ENCODE assay signal across 19 cellular contexts in the genomic region with DNA sequence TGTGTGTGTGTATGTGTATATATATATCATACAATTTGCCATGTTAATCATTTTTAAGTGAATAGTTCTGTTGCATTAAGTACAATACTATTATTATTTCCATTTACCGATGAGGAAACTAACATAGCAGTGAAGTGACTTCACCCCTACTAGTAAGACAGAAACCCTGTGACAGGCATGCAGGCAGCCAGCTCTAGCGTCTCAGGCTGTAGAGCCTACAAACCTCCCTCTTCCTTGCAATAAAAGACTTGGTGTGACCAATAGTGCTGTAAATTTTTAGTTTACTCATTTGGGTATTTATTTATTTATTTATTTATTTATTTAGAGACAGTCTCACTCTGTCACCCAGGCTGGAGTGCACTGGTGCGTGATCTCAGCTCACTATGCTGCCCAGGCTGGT. TPM values are rescaled to one million over a fixed set of nuclear protein-coding genes. Genes with fewer than 3 reads are reported as not detected.
DNase-seq lines count a peak whose midpoint lies in the region; ATAC-seq lines count a peak whose summit lies in the region.
"Had no signal": no experiment of that assay in that cellular context is flagged by ENCODE, and none has a peak within 500 bp of the region (broad histone marks: within the 10 kb centered on the region; RNA-seq: fewer than 3 reads in every experiment).

No MANE protein-coding gene starts in this region.

- H3K27me3 ChIP-seq in mesenchymal stem cell (ENCODE audit: control insufficient read depth in 1 of 2, insufficient read depth in 1 of 2, low read length in 2 of 2), result no peaks in the 10 kb centered on the region
- H3K27me3 ChIP-seq: cardiac muscle cell, SJCRH30, vagina had no signal

- peaks cover 8% of the 10 kb centered on the region for H3K4me1 ChIP-seq in mesenchymal stem cell (ENCODE audit: control insufficient read depth, insufficient read depth, low read depth, low read length)
- H3K4me1 ChIP-seq: parathyroid adenoma had no signal

- peak overlapping the region in 1 of 2 donors; percentile 99 for H3K27ac Mint-ChIP-seq in stimulated activated naive CD8-positive, alpha-beta T cell treated with anti-CD3 and anti-CD28 coated beads, Interleukin-15, amount 100 ng/mL, for 72 hours
- H3K27ac Mint-ChIP-seq in activated T-cell treated with anti-CD3 and anti-CD28 coated beads, Interleukin-2, amount 50 U/mL, for 72 hours, result peak overlapping the region; percentile 97

- peaks cover 5% of the 10 kb centered on the region for H3K79me1 ChIP-seq in mesenchymal stem cell (replicated peaks; ENCODE audit: low read length, poor library complexity, severe bottlenecking)

- no peak overlapping the region for H3K14ac ChIP-seq in mesenchymal stem cell (ENCODE audit: low read length in 2 of 2)

- 70% methylated on average over 3 of the region's 3 CpGs for WGBS in mesenchymal stem cell

- ATAC-seq in stimulated activated naive CD8-positive, alpha-beta T cell treated with anti-CD3 and anti-CD28 coated beads, Interleukin-15, Interleukin-2, amounts not matched to agents 100 U/mL and 50 U/mL, for 24 hours, result no peak
- no peak for ATAC-seq in stimulated activated naive CD8-positive, alpha-beta T cell treated with anti-CD3 and anti-CD28 coated beads, Interleukin-15, amount 100 ng/mL, for 72 hours
- ATAC-seq in activated T-cell treated with anti-CD3 and anti-CD28 coated beads, Interleukin-2, amount 50 U/mL, for 72 hours (replicated peaks in 1 of 2), result peak in 1 of 2 donors; percentile 18
- ATAC-seq in GM21576 (IDR thresholded peaks at IDR 0.05; ENCODE audit: unreplicated experiment) (no peak), HG03039 (IDR thresholded peaks at IDR 0.05; ENCODE audit: unreplicated experiment) (no peak)
- ATAC-seq: left cardiac atrium, mucosa of descending colon had no signal

- H4K91ac ChIP-seq in mesenchymal stem cell (ENCODE audit: low read length), result no peak overlapping the region

- no peak overlapping the region for H4K8ac ChIP-seq in mesenchymal stem cell (ENCODE audit: low read length)

- peaks cover 79% of the 10 kb centered on the region for H3K4me1 Mint-ChIP-seq in stimulated activated naive CD8-positive, alpha-beta T cell treated with anti-CD3 and anti-CD28 coated beads, Interleukin-15, amount 100 ng/mL, for 72 hours
- peaks cover 90% of the 10 kb centered on the region for H3K4me1 Mint-ChIP-seq in activated T-cell treated with anti-CD3 and anti-CD28 coated beads, Interleukin-2, amount 50 U/mL, for 72 hours (ENCODE audit: low read depth)

- H3K4me3 Mint-ChIP-seq in stimulated activated naive CD8-positive, alpha-beta T cell treated with anti-CD3 and anti-CD28 coated beads, Interleukin-15, amount 100 ng/mL, for 72 hours, result no peak overlapping the region
- H3K4me3 Mint-ChIP-seq in activated T-cell treated with anti-CD3 and anti-CD28 coated beads, Interleukin-2, amount 50 U/mL, for 72 hours, result peak overlapping the region; percentile 59 to 67

- no peak overlapping the region for H3K18ac ChIP-seq in mesenchymal stem cell (ENCODE audit: low read depth in 1 of 2, low read length in 2 of 2)

- H3K27me3 Mint-ChIP-seq in stimulated activated naive CD8-positive, alpha-beta T cell treated with anti-CD3 and anti-CD28 coated beads, Interleukin-15, amount 100 ng/mL, for 72 hours, result no peaks in the 10 kb centered on the region
- H3K27me3 Mint-ChIP-seq in activated T-cell treated with anti-CD3 and anti-CD28 coated beads, Interleukin-2, amount 50 U/mL, for 72 hours (ENCODE audit: low read depth), result no peaks in the 10 kb centered on the region

- peaks cover 0 to 7% of the 10 kb centered on the region in 2 donors for H3K9me3 Mint-ChIP-seq in stimulated activated naive CD8-positive, alpha-beta T cell treated with anti-CD3 and anti-CD28 coated beads, Interleukin-15, amount 100 ng/mL, for 72 hours
- no peaks in the 10 kb centered on the region for H3K9me3 Mint-ChIP-seq in activated T-cell treated with anti-CD3 and anti-CD28 coated beads, Interleukin-2, amount 50 U/mL, for 72 hours

- no peak overlapping the region for H2BK12ac ChIP-seq in mesenchymal stem cell (ENCODE audit: low read length in 2 of 2)

- H3K4me3 ChIP-seq in mesenchymal stem cell (ENCODE audit: insufficient read depth in 1 of 2, low read depth in 1 of 2, low read length in 2 of 2), result no peak overlapping the region
- H3K4me3 ChIP-seq: cardiac muscle cell, mucosa of descending colon, SJCRH30, vagina had no signal

- no peak overlapping the region for H2BK120ac ChIP-seq in mesenchymal stem cell (ENCODE audit: low read depth, low read length)

- no peaks in the 10 kb centered on the region for H3K9me3 ChIP-seq in mesenchymal stem cell (ENCODE audit: control insufficient read depth, low read length)
- H3K9me3 ChIP-seq: SJCRH30, vagina had no signal

- no peak overlapping the region for H2BK5ac ChIP-seq in mesenchymal stem cell (ENCODE audit: low read depth, low read length, poor library complexity, severe bottlenecking)

- no peak overlapping the region for H2AFZ ChIP-seq in mesenchymal stem cell (ENCODE audit: low read depth, low read length)
- H2AFZ ChIP-seq: parathyroid adenoma had no signal

- no peaks in the 10 kb centered on the region for H3K36me3 ChIP-seq in mesenchymal stem cell (ENCODE audit: control insufficient read depth in 1 of 2, insufficient read depth in 2 of 2, low read depth in 1 of 2, low read length in 2 of 2)
- H3K36me3 ChIP-seq: cardiac muscle cell, vagina had no signal

- H3K23ac ChIP-seq in mesenchymal stem cell (ENCODE audit: low read length in 2 of 2), result no peak overlapping the region

- H2AK5ac ChIP-seq in mesenchymal stem cell (ENCODE audit: low read length, severe bottlenecking), result no peak overlapping the region

- H3K36me3 Mint-ChIP-seq in activated T-cell treated with anti-CD3 and anti-CD28 coated beads, Interleukin-2, amount 50 U/mL, for 72 hours (ENCODE audit: insufficient read depth in 2 of 2), result peaks cover 11 to 24% of the 10 kb centered on the region in 2 donors

- no peak overlapping the region for H3K4me2 ChIP-seq in mesenchymal stem cell (ENCODE audit: low read length, poor library complexity, severe bottlenecking)

- no peak overlapping the region for H2BK15ac ChIP-seq in mesenchymal stem cell (ENCODE audit: low read depth, poor library complexity, severe bottlenecking)

- no peak overlapping the region for H3K9ac ChIP-seq in mesenchymal stem cell (ENCODE audit: low read length)
- H3K9ac ChIP-seq: parathyroid adenoma had no signal

- no peak overlapping the region for H3K4ac ChIP-seq in mesenchymal stem cell (ENCODE audit: low read depth in 1 of 2, low read length in 2 of 2)

- H3K27ac ChIP-seq in mesenchymal stem cell (ENCODE audit: low read length, poor library complexity, severe bottlenecking), result no peak overlapping the region
- H3K27ac ChIP-seq: cardiac muscle cell, parathyroid adenoma, SJCRH30, vagina had no signal

- peak; percentile 4 for DNase-seq in stimulated activated naive CD8-positive, alpha-beta T cell treated with anti-CD3 and anti-CD28 coated beads, Interleukin-15, Interleukin-2, amounts not matched to agents 100 U/mL and 50 U/mL, for 24 hours
- DNase-seq in stimulated activated naive CD8-positive, alpha-beta T cell treated with anti-CD3 and anti-CD28 coated beads, Interleukin-15, amount 100 ng/mL, for 72 hours, result no peak
- no peak for DNase-seq in activated T-cell treated with anti-CD3 and anti-CD28 coated beads, Interleukin-2, amount 50 U/mL, for 72 hours
- DNase-seq in mesenchymal stem cell, result peak; percentile 49
- no peak for DNase-seq in stimulated activated CD4-positive, alpha-beta T cell treated with anti-CD3 and anti-CD28 coated beads, Interleukin-2, amount 100 ng/mL, for 48 hours
- no peak for DNase-seq in HPDE6-E6E7 (ENCODE audit: extremely low spot score)
- DNase-seq: activated CD4-positive, alpha-beta T cell treated with anti-CD3 and anti-CD28 coated beads, Interleukin-2, amount 50 U/mL, for 4 hours; effector CD4-positive, alpha-beta T cell; hypothalamus; left cardiac atrium; mucosa of descending colon; NCI-H1436; SJCRH30; small intestine had no signal

RNA-seq across cellular contexts. Expression of a gene that starts 24.7 kb away (rescaled TPM):
- 100 to 1,000 TPM; 301 to 323 TPM for total RNA-seq in activated T-cell treated with anti-CD3 and anti-CD28 coated beads, Interleukin-2, amount 50 U/mL, for 72 hours
- 47.4 TPM for polyA plus RNA-seq in mesenchymal stem cell (2013, experiment 1 of 2)
- 45.8 TPM for polyA plus RNA-seq in mesenchymal stem cell (2013, experiment 2 of 2)

RNA-seq across cellular contexts. Expression of a gene that starts 35.4 kb away (rescaled TPM):
- 10 to 100 TPM; 27.3 to 31.7 TPM for total RNA-seq in activated T-cell treated with anti-CD3 and anti-CD28 coated beads, Interleukin-2, amount 50 U/mL, for 72 hours
- 42.9 TPM for polyA plus RNA-seq in mesenchymal stem cell (2013, experiment 1 of 2)
- 42.6 TPM for polyA plus RNA-seq in mesenchymal stem cell (2013, experiment 2 of 2)

Comparison
In these comparisons a context has a peak if more than half of its experiments do, and no peak if none do; other contexts are left out.
1. DNase-seq: peak in stimulated activated naive CD8-positive, alpha-beta T cell treated with anti-CD3 and anti-CD28 coated beads, Interleukin-15, Interleukin-2, amounts not matched to agents 100 U/mL and 50 U/mL, for 24 hours (single experiment) and mesenchymal stem cell (single experiment); none in stimulated activated naive CD8-positive, alpha-beta T cell treated with anti-CD3 and anti-CD28 coated beads, Interleukin-15, amount 100 ng/mL, for 72 hours (0 of 2), activated T-cell treated with anti-CD3 and anti-CD28 coated beads, Interleukin-2, amount 50 U/mL, for 72 hours (0 of 2), stimulated activated CD4-positive, alpha-beta T cell treated with anti-CD3 and anti-CD28 coated beads, Interleukin-2, amount 100 ng/mL, for 48 hours (0 of 2) and HPDE6-E6E7 (single experiment).
2. H3K4me3 Mint-ChIP-seq: peak in activated T-cell treated with anti-CD3 and anti-CD28 coated beads, Interleukin-2, amount 50 U/mL, for 72 hours (2 of 2); none in stimulated activated naive CD8-positive, alpha-beta T cell treated with anti-CD3 and anti-CD28 coated beads, Interleukin-15, amount 100 ng/mL, for 72 hours (0 of 2).